9 cellular contexts compared by ENCODE assay signal in genomic region chr14:91388551-91388975, GRCh38. TPM values are rescaled to one million over a fixed set of nuclear protein-coding genes. Genes with fewer than 3 reads are reported as not detected.
DNase-seq lines count a peak whose midpoint lies in the region; ATAC-seq and TF ChIP-seq lines count a peak whose summit lies in the region.
"Had no signal": no experiment of that assay in that cellular context is flagged by ENCODE, and none has a peak within 500 bp of the region (broad histone marks: within the 10 kb centered on the region; RNA-seq: fewer than 3 reads in every experiment).

No MANE protein-coding gene starts in this region.

- peak; percentile 60 to 90 (median 70) for DNase-seq in CD4-positive, CD25-positive, alpha-beta regulatory T cell
- DNase-seq in glutamatergic neuron: no peak
- DNase-seq in G401 (ENCODE audit: low spot score): no peak
- DNase-seq in foreskin keratinocyte: no peak
- no peak for DNase-seq in hippocampal formation (lab: John Stamatoyannopoulos, UW)
- DNase-seq in HUDEP-2 (lab: John Stamatoyannopoulos, UW; ENCODE audit: unreplicated experiment in 76 of 76): no peak

- H3K27ac Mint-ChIP-seq in CD4-positive, CD25-positive, alpha-beta regulatory T cell: peak overlapping the region; percentile 92 to 96 (median 93)
- H3K27ac Mint-ChIP-seq in glutamatergic neuron (ENCODE audit: unreplicated experiment): peak overlapping the region; percentile 92

- H3K9ac ChIP-seq in OCI-LY3 (ENCODE audit: low read length): peak overlapping the region; percentile 1; the same call in 1 of the 2 replicates

- peak overlapping the region; percentile 38 for H3K4me2 ChIP-seq in OCI-LY3 (ENCODE audit: low read length)

- no peaks in the 10 kb centered on the region for H3K9me3 ChIP-seq in CD4-positive, CD25-positive, alpha-beta regulatory T cell (ENCODE audit: control insufficient read depth in 2 of 2, low read length in 2 of 2)
- no peaks in the 10 kb centered on the region for H3K9me3 ChIP-seq in OCI-LY3 (ENCODE audit: insufficient read depth, low read length)
- H3K9me3 ChIP-seq: thoracic aorta had no signal

- H3K4me3 Mint-ChIP-seq in CD4-positive, CD25-positive, alpha-beta regulatory T cell: peak overlapping the region; percentile 5 to 81 (median 72)
- H3K4me3 Mint-ChIP-seq in glutamatergic neuron (ENCODE audit: unreplicated experiment): no peak overlapping the region

- H3K27me3 Mint-ChIP-seq in CD4-positive, CD25-positive, alpha-beta regulatory T cell: no peaks in the 10 kb centered on the region
- peaks cover 23% of the 10 kb centered on the region for H3K27me3 Mint-ChIP-seq in glutamatergic neuron (ENCODE audit: unreplicated experiment)

- H3K27me3 ChIP-seq in CD4-positive, CD25-positive, alpha-beta regulatory T cell (ENCODE audit: control insufficient read depth, insufficient read depth, low read length): no peaks in the 10 kb centered on the region
- H3K27me3 ChIP-seq in OCI-LY3 (ENCODE audit: low read depth, low read length) (no peaks in the 10 kb centered on the region), foreskin keratinocyte (no peaks in the 10 kb centered on the region)

- peaks cover 91% of the 10 kb centered on the region for H4K20me1 ChIP-seq in OCI-LY3 (ENCODE audit: insufficient read depth, low read length)

- H2AFZ ChIP-seq in OCI-LY3 (ENCODE audit: low read depth, low read length): no peak overlapping the region

- H3K27ac ChIP-seq in CD4-positive, CD25-positive, alpha-beta regulatory T cell (ENCODE audit: insufficient read depth, low read length, poor library complexity, severe bottlenecking): peak overlapping the region; percentile 96
- no peak overlapping the region for H3K27ac ChIP-seq in OCI-LY3 (ENCODE audit: low read length)
- no peak overlapping the region for H3K27ac ChIP-seq in foreskin keratinocyte
- H3K27ac ChIP-seq: thoracic aorta had no signal

- H3K79me2 ChIP-seq in OCI-LY3 (ENCODE audit: low read length): peaks cover 97% of the 10 kb centered on the region

- H3K36me3 ChIP-seq in CD4-positive, CD25-positive, alpha-beta regulatory T cell (ENCODE audit: control insufficient read depth, insufficient read depth, low read length): peaks cover 19% of the 10 kb centered on the region
- H3K36me3 ChIP-seq in OCI-LY3 (replicated peaks; ENCODE audit: low read depth, low read length): peaks cover 30% of the 10 kb centered on the region
- H3K36me3 ChIP-seq: thoracic aorta had no signal

- peak overlapping the region; percentile 64 for H3K4me3 ChIP-seq in CD4-positive, CD25-positive, alpha-beta regulatory T cell (ENCODE audit: low read depth, low read length)
- H3K4me3 ChIP-seq in OCI-LY3 (ENCODE audit: low read length): peak overlapping the region; percentile 6; the same call in 1 of the 2 replicates
- H3K4me3 ChIP-seq: thoracic aorta had no signal

- peak; percentile 89 to 93 for ATAC-seq in CD4-positive, CD25-positive, alpha-beta regulatory T cell (ENCODE audit: low read depth in 2 of 2)
- peak; percentile 47 for ATAC-seq in GM21526 (IDR thresholded peaks at IDR 0.05; ENCODE audit: low FRiP score, unreplicated experiment)
- ATAC-seq in foreskin keratinocyte: no peak

- H3K9me3 Mint-ChIP-seq in CD4-positive, CD25-positive, alpha-beta regulatory T cell: no peaks in the 10 kb centered on the region
- H3K9me3 Mint-ChIP-seq in glutamatergic neuron (ENCODE audit: unreplicated experiment): peaks cover 21% of the 10 kb centered on the region

- in situ Hi-C loops in G401 (cut with HindIII; ENCODE audit: low sequenced_read_pairs): no loop called here

- H3K36me3 Mint-ChIP-seq in CD4-positive, CD25-positive, alpha-beta regulatory T cell: peaks cover 12% of the 10 kb centered on the region
- no peaks in the 10 kb centered on the region for H3K36me3 Mint-ChIP-seq in glutamatergic neuron (ENCODE audit: unreplicated experiment)

- TF ChIP-seq CTCF in OCI-LY3 (IDR thresholded peaks at IDR 0.05; ENCODE audit: low read depth, low read length) (no peak), glutamatergic neuron (IDR thresholded peaks at IDR 0.05; ENCODE audit: partially characterized antibody, unreplicated experiment) (no peak), foreskin keratinocyte (conservative IDR thresholded peaks at IDR 0.05) (no peak)

- peaks cover 16 to 97% (median 69%) of the 10 kb centered on the region in 4 donors for H3K4me1 Mint-ChIP-seq in CD4-positive, CD25-positive, alpha-beta regulatory T cell
- peaks cover 46% of the 10 kb centered on the region for H3K4me1 Mint-ChIP-seq in glutamatergic neuron (ENCODE audit: low read depth, unreplicated experiment)

- peaks cover 99% of the 10 kb centered on the region for H3K4me1 ChIP-seq in CD4-positive, CD25-positive, alpha-beta regulatory T cell (ENCODE audit: control insufficient read depth, insufficient read depth, low read length, poor library complexity, severe bottlenecking)
- H3K4me1 ChIP-seq in OCI-LY3 (ENCODE audit: low read length) (peaks cover 69% of the 10 kb centered on the region), foreskin keratinocyte (peaks cover 9% of the 10 kb centered on the region)

RNA-seq across cellular contexts. Expression of gene CCDC88C, which starts 29.1 kb away (rescaled TPM):
- total RNA-seq in CD4-positive, CD25-positive, alpha-beta regulatory T cell: 466 TPM
- polyA plus RNA-seq in CD4-positive, CD25-positive, alpha-beta regulatory T cell: 10 to 100 TPM; 25.9 to 35.6 (median 31.0) TPM
- 68.0 TPM for total RNA-seq in glutamatergic neuron (ENCODE audit: unreplicated experiment)
- 14.0 and 16.9 TPM in 2 replicates for total RNA-seq in G401 (2014; rRNA removed; shearing (Covaris generic))
- 5.0 and 7.4 TPM in 2 replicates for total RNA-seq in foreskin keratinocyte
- 2.4 and 3.7 TPM in 2 replicates for polyA plus RNA-seq in foreskin keratinocyte

Comparison
In these comparisons a context has a peak if more than half of its experiments do, and no peak if none do; other contexts are left out.
1. DNase-seq: peak in CD4-positive, CD25-positive, alpha-beta regulatory T cell (3 of 3); none in glutamatergic neuron (single experiment), G401 (single experiment), foreskin keratinocyte (0 of 2), hippocampal formation (0 of 2) and HUDEP-2 (0 of 76).